ENCODE assay signal across 28 cellular contexts in the genomic region with DNA sequence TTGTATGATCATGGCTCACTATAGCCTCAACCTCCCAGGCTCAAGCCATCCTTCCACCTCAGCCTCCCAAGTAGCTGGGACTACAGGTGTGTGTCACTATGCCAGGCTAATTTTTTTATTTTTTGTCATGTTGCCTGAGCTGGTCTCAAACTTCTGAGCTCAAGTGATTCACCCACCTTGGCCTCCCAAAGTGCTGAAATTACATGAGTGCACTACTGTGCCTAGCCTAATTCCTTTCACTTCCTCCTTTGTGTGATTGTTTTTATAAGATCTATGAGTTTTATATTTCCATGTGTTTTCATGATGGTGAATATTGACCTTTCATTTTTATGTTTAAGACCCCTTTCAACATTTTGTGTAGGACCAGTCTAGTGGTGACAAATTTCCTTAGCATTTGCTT. TPM values are rescaled to one million over a fixed set of nuclear protein-coding genes. Genes with fewer than 3 reads are reported as not detected.
"Had no signal": no experiment of that assay in that cellular context is flagged by ENCODE, and none has a peak within 500 bp of the region (broad histone marks: within the 10 kb centered on the region; RNA-seq: fewer than 3 reads in every experiment).

No MANE protein-coding gene starts in this region.

- H3K27ac Mint-ChIP-seq: activated CD4-positive, alpha-beta memory T cell treated with anti-CD3 and anti-CD28 coated beads for 36 hours; activated naive CD4-positive, alpha-beta T cell treated with anti-CD3 and anti-CD28 coated beads for 36 hours; activated naive CD4-positive, alpha-beta T cell treated with anti-CD3 and anti-CD28 coated beads, Interleukin-2, amount 50 U/mL, for 72 hours; activated T-helper 1 cell treated with anti-CD3 and anti-CD28 coated beads, Interleukin-12 subunit alpha, Interleukin-12 subunit beta, Interleukin-2, Interleukin-4 antibody, amounts not matched to agents 30 ng/mL and 10 ng/mL and 1 ng/mL, durations not matched to agents 14 hours and 24 hours and 36 hours had no signal

- FAIRE-seq: astrocyte, TTC549 had no signal

- DNase-seq: activated CD4-positive, alpha-beta memory T cell treated with anti-CD3 and anti-CD28 coated beads for 36 hours; activated CD4-positive, alpha-beta T cell treated with anti-CD3 and anti-CD28 coated beads, Interleukin-2, amount 50 U/mL, for 1 hour; activated CD8-positive, alpha-beta memory T cell treated with anti-CD3 and anti-CD28 coated beads, Interleukin-2, amount 50 U/mL, for 4 hours; activated gamma-delta T cell treated with Interleukin-2 at 50 U/mL for 16 hours; activated naive CD4-positive, alpha-beta T cell treated with anti-CD3 and anti-CD28 coated beads for 36 hours; activated T-cell treated with anti-CD3 and anti-CD28 coated beads for 4 hours; activated T-cell treated with anti-CD3 and anti-CD28 coated beads, Interleukin-2, amount 50 U/mL, for 4 hours; adrenal gland; body of pancreas; Karpas-422; NCI-H1092; NCI-H1436 treated with DMSO at 0.1 percent for 48 hours; NCI-H1694 treated with DMSO at 0.1 percent for 48 hours; NCI-H2029; NCI-H345; NCI-H524 treated with DMSO at 0.1 percent for 48 hours; SHP77; SJCRH30; T1000 had no signal

- H3K4me3 Mint-ChIP-seq: activated CD4-positive, alpha-beta memory T cell treated with anti-CD3 and anti-CD28 coated beads for 36 hours; activated naive CD4-positive, alpha-beta T cell treated with anti-CD3 and anti-CD28 coated beads for 36 hours; activated T-cell treated with anti-CD3 and anti-CD28 coated beads, Interleukin-2, amount 50 U/mL, for 4 hours; activated T-helper 1 cell treated with anti-CD3 and anti-CD28 coated beads, Interleukin-12 subunit alpha, Interleukin-12 subunit beta, Interleukin-2, Interleukin-4 antibody, amounts not matched to agents 30 ng/mL and 10 ng/mL and 1 ng/mL, durations not matched to agents 14 hours and 24 hours and 36 hours had no signal

- H3K27me3 Mint-ChIP-seq: activated CD4-positive, alpha-beta memory T cell treated with anti-CD3 and anti-CD28 coated beads for 36 hours had no signal

RNA-seq across cellular contexts. Expression of gene IL12B, which starts 55.2 kb away (rescaled TPM):
- total RNA-seq: activated CD4-positive, alpha-beta memory T cell treated with anti-CD3 and anti-CD28 coated beads for 36 hours; activated naive CD4-positive, alpha-beta T cell treated with anti-CD3 and anti-CD28 coated beads for 36 hours; activated T-cell treated with anti-CD3 and anti-CD28 coated beads, Interleukin-2, amount 50 U/mL, for 4 hours; activated T-helper 1 cell treated with anti-CD3 and anti-CD28 coated beads, Interleukin-12 subunit alpha, Interleukin-12 subunit beta, Interleukin-2, Interleukin-4 antibody, amounts not matched to agents 30 ng/mL and 10 ng/mL and 1 ng/mL, durations not matched to agents 14 hours and 24 hours and 36 hours; adrenal gland; astrocyte; body of pancreas; breast epithelium; cardiac septum; NCI-H460; OCI-LY7; SJCRH30; T-helper 1 cell treated with Interleukin-12 subunit alpha and Interleukin-12 subunit beta and Interleukin-4 antibody, amounts not matched to agents 30 ng/mL and 1 ng/mL, for 36 hours had no signal
- polyA plus RNA-seq: adrenal gland had no signal
